Comparison of ENCODE assay signal across 14 cellular contexts in genomic region chr20:17646901-17647301, GRCh38. TPM values are rescaled to one million over a fixed set of nuclear protein-coding genes. Genes with fewer than 3 reads are reported as not detected.
A peak's percentile ranks its signal among the peaks of the same experiment; 100 is the strongest.
DNase-seq lines count a peak whose midpoint lies in the region; ATAC-seq, FAIRE-seq and TF ChIP-seq lines count a peak whose summit lies in the region.
"Had no signal": no experiment of that assay in that cellular context is flagged by ENCODE, and none has a peak within 500 bp of the region (broad histone marks: within the 10 kb centered on the region; RNA-seq: fewer than 3 reads in every experiment).

No MANE protein-coding gene starts in this region.

- TF ChIP-seq POLR2A in HepG2 (IDR thresholded peaks at IDR 0.05; ENCODE audit: insufficient read depth in 1 of 2, low read depth in 2 of 2, low read length in 2 of 2) (peak in 1 of 2 experiments; percentile 16; a peak in 1 of 4 replicates), vagina (IDR thresholded peaks at IDR 0.05) (no peak), breast epithelium (IDR thresholded peaks at IDR 0.05) (no peak)

- H3K27me3 ChIP-seq in mammary epithelial cell (ENCODE audit: insufficient read depth, low read length) (no peaks in the 10 kb centered on the region), HepG2 (ENCODE audit: control insufficient read depth in 1 of 2, insufficient read depth in 2 of 2, low read length in 2 of 2) (no peaks in the 10 kb centered on the region), vagina (no peaks in the 10 kb centered on the region), breast epithelium (no peaks in the 10 kb centered on the region)
- H3K27me3 ChIP-seq: SJSA1, testis had no signal

- H3K4me3 ChIP-seq in mammary epithelial cell (replicated peaks in 1 of 3; ENCODE audit: insufficient read depth in 1 of 3, low read depth in 2 of 3, low read length in 3 of 3) (no peak overlapping the region), HepG2 (replicated peaks in 1 of 3; ENCODE audit: insufficient read depth in 1 of 3, low read depth in 2 of 3, low read length in 3 of 3) (no peak overlapping the region), vagina (no peak overlapping the region), breast epithelium (no peak overlapping the region)
- H3K4me3 ChIP-seq: SJSA1, testis had no signal

- no peak for TF ChIP-seq RAD21 in HepG2 (CRISPR knock-in tag; IDR thresholded peaks at IDR 0.05)

- no peaks in the 10 kb centered on the region for H3K9me3 Mint-ChIP-seq in MCF 10A (ENCODE audit: unreplicated experiment)
- H3K9me3 Mint-ChIP-seq: activated CD4-positive, alpha-beta memory T cell treated with anti-CD3 and anti-CD28 coated beads for 36 hours had no signal

- BruUV-seq in MCF 10A (replicated peaks; lab: Mats Ljungman, UMichigan), result no TSS peak
- no TSS peak for BruUV-seq in mammary epithelial cell (replicated peaks; lab: Mats Ljungman, UMichigan)
- BruUV-seq in HepG2 (replicated peaks; lab: Mats Ljungman, UMichigan), result no TSS peak

- CTCF ChIA-PET in MCF 10A (lab: Yijun Ruan, JAX) (interaction anchor here (0.5 to 5.2 kb wide), 6 partner anchors 8 to 493 kb away, joined by 3 to 24 read pairs (median 4); no protein-coding TSS in a partner anchor), mammary epithelial cell (lab: Charles Lee; ENCODE audit: low non-redundant PET) (no interaction called here), RWPE1 (lab: Yijun Ruan, JAX) (no interaction called here), HepG2 (lab: Yijun Ruan, JAX; ENCODE audit: low intra/inter-chr PET ratio, low total read pairs) (no interaction called here)

- TF ChIP-seq CTCF in MCF 10A (IDR thresholded peaks at IDR 0.05; ENCODE audit: unreplicated experiment) (no peak), mammary epithelial cell (conservative IDR thresholded peaks at IDR 0.05 in 1 of 2, IDR thresholded peaks at IDR 0.05 in 1 of 2; ENCODE audit: extremely low read depth in 1 of 2, insufficient read depth in 1 of 2, low read depth in 1 of 2, low read length in 2 of 2) (no peak), RWPE1 (conservative IDR thresholded peaks at IDR 0.05; ENCODE audit: low read depth) (no peak), HepG2 (CRISPR knock-in tag; IDR thresholded peaks at IDR 0.05) (0 out of 2 replicates have a peak, but pooled peaks have one; percentile 15), vagina (IDR thresholded peaks at IDR 0.05) (no peak), breast epithelium (IDR thresholded peaks at IDR 0.05) (no peak)

- dilution Hi-C loops in mammary epithelial cell (cut with HindIII; ENCODE audit: low sequenced_read_pairs), result no loop called here

- FAIRE-seq in HepG2 (lab: Jason Lieb, UNC), result no peak
- FAIRE-seq: endothelial cell of umbilical vein had no signal

- 67% methylated on average over 4 of the region's 6 CpGs for WGBS in mammary epithelial cell (ENCODE audit: low coverage, missing lambda C conversion rate)
- 83% methylated on average over 6 of the region's 6 CpGs for WGBS in HepG2 (ENCODE audit: low lambda C conversion rate)

- no peaks in the 10 kb centered on the region for H3K4me1 Mint-ChIP-seq in MCF 10A (ENCODE audit: insufficient read depth, unreplicated experiment)

- H3K4me2 ChIP-seq in mammary epithelial cell (ENCODE audit: insufficient read depth, low read depth, low read length) (no peak overlapping the region), HepG2 (ENCODE audit: low read depth, low read length) (no peak overlapping the region)

- no peaks in the 10 kb centered on the region for H3K27me3 Mint-ChIP-seq in MCF 10A (ENCODE audit: insufficient read depth, unreplicated experiment)
- H3K27me3 Mint-ChIP-seq: activated CD4-positive, alpha-beta memory T cell treated with anti-CD3 and anti-CD28 coated beads for 36 hours had no signal

- DNase-seq in MCF 10A (ENCODE audit: unreplicated experiment) (no peak), mammary epithelial cell (no peak), RWPE1 (ENCODE audit: low spot score) (no peak), HepG2 (ENCODE audit: low spot score) (no peak), vagina (ENCODE audit: extremely low spot score in 2 of 2) (no peak), breast epithelium (ENCODE audit: low spot score in 2 of 2) (no peak), activated gamma-delta T cell treated with Interleukin-2 at 50 U/mL for 16 hours (no peak)
- no peak for DNase-seq in activated CD4-positive, alpha-beta T cell treated with anti-CD3 and anti-CD28 coated beads for 4 hours
- DNase-seq: activated CD4-positive, alpha-beta memory T cell treated with anti-CD3 and anti-CD28 coated beads for 36 hours; stimulated activated CD4-positive, alpha-beta T cell treated with anti-CD3 and anti-CD28 coated beads, Interleukin-4, amount 100 ng/mL, for 24 hours had no signal

- H3K79me2 ChIP-seq in mammary epithelial cell (ENCODE audit: insufficient read depth, low read length) (peaks cover 99% of the 10 kb centered on the region), HepG2 (ENCODE audit: insufficient read depth, low read length) (peaks cover 97% of the 10 kb centered on the region)

- H4K20me1 ChIP-seq in mammary epithelial cell (ENCODE audit: insufficient read depth, low read length) (no peaks in the 10 kb centered on the region), HepG2 (ENCODE audit: insufficient read depth, low read length) (peaks cover 92% of the 10 kb centered on the region)

- H3K27ac Mint-ChIP-seq in MCF 10A (ENCODE audit: low read depth, unreplicated experiment), result peak overlapping the region; percentile 54
- H3K27ac Mint-ChIP-seq: activated CD4-positive, alpha-beta memory T cell treated with anti-CD3 and anti-CD28 coated beads for 36 hours had no signal

- in situ Hi-C loops in mammary epithelial cell (cut with MboI; ENCODE audit: low sequenced_read_pairs in 2 of 2) (no loop called here), HepG2 (cut with HindIII; ENCODE audit: extremely low pct_ligation_motif_present, low pct_unique_long_range_greater_than_20kb) (no loop called here)

- peak; percentile 12 for ATAC-seq in HepG2

- H3K36me3 Mint-ChIP-seq in MCF 10A (ENCODE audit: insufficient read depth, unreplicated experiment), result peaks cover 21% of the 10 kb centered on the region
- H3K36me3 Mint-ChIP-seq: activated CD4-positive, alpha-beta memory T cell treated with anti-CD3 and anti-CD28 coated beads for 36 hours had no signal

- H3K9ac ChIP-seq in mammary epithelial cell (ENCODE audit: insufficient read depth, low read length) (no peak overlapping the region), HepG2 (ENCODE audit: insufficient read depth, low read depth, low read length) (no peak overlapping the region)

- peaks cover 8% of the 10 kb centered on the region for H3K36me3 ChIP-seq in mammary epithelial cell (ENCODE audit: insufficient read depth, low read length)
- H3K36me3 ChIP-seq in HepG2 (replicated peaks in 1 of 2; ENCODE audit: control insufficient read depth in 1 of 2, insufficient read depth in 2 of 2, low read length in 2 of 2), result peaks cover 42 to 74% of the 10 kb centered on the region in 2 experiments
- H3K36me3 ChIP-seq in vagina, result peaks cover 0 to 7% of the 10 kb centered on the region in 2 donors
- no peaks in the 10 kb centered on the region for H3K36me3 ChIP-seq in breast epithelium

- intact Hi-C loops in MCF 10A (cut with micrococcal nuclease) (no loop called here), mammary epithelial cell (cut with micrococcal nuclease) (no loop called here), HepG2 (cut with micrococcal nuclease; ENCODE audit: unreplicated experiment) (no loop called here), vagina (cut with DNase I) (no loop called here), breast epithelium (cut with DNase I; ENCODE audit: low total_unique reads) (no loop called here)

- TF ChIP-seq EP300 in HepG2 (IDR thresholded peaks at IDR 0.05; ENCODE audit: low read depth in 2 of 2, low read length in 2 of 2) (no peak), HepG2 (CRISPR knock-in tag; IDR thresholded peaks at IDR 0.05; ENCODE audit: borderline replicate concordance) (no peak)

- H3K9me3 ChIP-seq in mammary epithelial cell (replicated peaks; ENCODE audit: insufficient read depth, low read length) (no peaks in the 10 kb centered on the region), HepG2 (ENCODE audit: low read length) (no peaks in the 10 kb centered on the region), vagina (no peaks in the 10 kb centered on the region), breast epithelium (no peaks in the 10 kb centered on the region)
- H3K9me3 ChIP-seq: SJSA1, testis had no signal

- H3K4me1 ChIP-seq in mammary epithelial cell (ENCODE audit: insufficient read depth, low read length) (peaks cover 2% of the 10 kb centered on the region), HepG2 (ENCODE audit: insufficient read depth, low read length) (peaks cover 40% of the 10 kb centered on the region), vagina (peaks cover 70% of the 10 kb centered on the region), breast epithelium (peaks cover 5 to 7% of the 10 kb centered on the region in 2 donors)
- H3K4me1 ChIP-seq: SJSA1 had no signal

- H2AFZ ChIP-seq in mammary epithelial cell (ENCODE audit: low read depth, low read length), result no peak overlapping the region
- no peak overlapping the region for H2AFZ ChIP-seq in HepG2 (ENCODE audit: low read length)

- H3K27ac ChIP-seq in mammary epithelial cell (ENCODE audit: insufficient read depth, low read depth, low read length) (no peak overlapping the region), RWPE1 (peak overlapping the region; percentile 40), HepG2 (ENCODE audit: extremely low read length, insufficient read depth, low read length) (peak overlapping the region; percentile 21), vagina (peak overlapping the region; percentile 55), breast epithelium (peak overlapping the region in 1 of 2 donors; percentile 3)
- H3K27ac ChIP-seq: SJSA1, testis had no signal

- POLR2A ChIA-PET in MCF 10A (lab: Yijun Ruan, JAX) (interaction anchor here (2.6 kb wide), 1 partner anchor 76 kb away, joined by 9 read pairs; the partner anchor contains the start of gene DSTN), RWPE1 (lab: Yijun Ruan, JAX; ENCODE audit: low non-redundant PET) (no interaction called here), HepG2 (lab: Yijun Ruan, JAX) (interaction anchor here (0.9 to 1.6 kb wide), 3 partner anchors 13 to 292 kb away, joined by 3 to 5 read pairs (median 3); no protein-coding TSS in a partner anchor)

- no peak overlapping the region for H3K4me3 Mint-ChIP-seq in MCF 10A (ENCODE audit: unreplicated experiment)
- H3K4me3 Mint-ChIP-seq: activated CD4-positive, alpha-beta memory T cell treated with anti-CD3 and anti-CD28 coated beads for 36 hours had no signal

RNA-seq across cellular contexts. Expression of gene RRBP1, which starts 35.1 kb away (rescaled TPM):
- total RNA-seq in MCF 10A (2022), result 203 and 244 TPM in 2 replicates
- total RNA-seq in mammary epithelial cell, result 100 to 1,000 TPM in 1 of 2 donors, 10 to 100 TPM in 1; 85.2 to 230 TPM
- polyA plus RNA-seq in mammary epithelial cell, result 82.9 TPM
- 145 TPM for polyA minus RNA-seq in mammary epithelial cell
- total RNA-seq in HepG2 (2016; rRNA removed; fragmentation: Illumina TruSeq; extraction: Trizol), result 97.1 and 222 TPM in 2 replicates
- 35.1 and 38.1 TPM in 2 replicates for total RNA-seq in HepG2 (2016; cell fraction: cytosol; rRNA removed; fragmentation: Illumina TruSeq; extraction: Trizol; ENCODE audit: low read depth)
- total RNA-seq in HepG2 (2016; cell fraction: insoluble cytoplasmic fraction; rRNA removed; fragmentation: Illumina TruSeq; extraction: Trizol), result 75.4 and 223 TPM in 2 replicates
- 33.7 and 37.4 TPM in 2 replicates for total RNA-seq in HepG2 (2016; cell fraction: membrane; rRNA removed; fragmentation: Illumina TruSeq; extraction: Trizol)
- total RNA-seq in HepG2 (2016; cell fraction: nucleus; rRNA removed; fragmentation: Illumina TruSeq; extraction: Trizol), result 254 and 316 TPM in 2 replicates
- 150 and 195 TPM in 2 replicates for polyA plus RNA-seq in HepG2 (2011; rRNA removed)
- polyA plus RNA-seq in HepG2 (2011; cell fraction: cytosol; rRNA removed), result 97.1 and 99.8 TPM in 2 replicates
- polyA plus RNA-seq in HepG2 (2011; cell fraction: nucleus; rRNA removed), result 402 and 429 TPM in 2 replicates
- polyA plus RNA-seq in HepG2 (2012), result 190 and 218 TPM in 2 replicates
- polyA plus RNA-seq in HepG2 (2016; cell fraction: cytosol; fragmentation: Illumina TruSeq; extraction: Trizol; ENCODE audit: low read depth), result 14.1 and 14.3 TPM in 2 replicates
- 67.5 and 88.2 TPM in 2 replicates for polyA plus RNA-seq in HepG2 (2016; cell fraction: insoluble cytoplasmic fraction; fragmentation: Illumina TruSeq; extraction: Trizol; ENCODE audit: low read depth)
- 15.3 and 18.4 TPM in 2 replicates for polyA plus RNA-seq in HepG2 (2016; cell fraction: membrane; fragmentation: Illumina TruSeq; extraction: Trizol; ENCODE audit: low read depth)
- 548 and 573 TPM in 2 replicates for polyA plus RNA-seq in HepG2 (2016; cell fraction: nucleus; fragmentation: Illumina TruSeq; extraction: Trizol; ENCODE audit: insufficient read depth, low read depth)
- 18.3 and 157 TPM in 2 replicates for polyA minus RNA-seq in HepG2 (2011; rRNA and poly(A)+ RNA removed; ENCODE audit: low replicate concordance)
- 155 and 192 TPM in 2 replicates for polyA minus RNA-seq in HepG2 (2011; cell fraction: cytosol; rRNA and poly(A)+ RNA removed)
- 198 and 205 TPM in 2 replicates for polyA minus RNA-seq in HepG2 (2011; cell fraction: nucleus; rRNA and poly(A)+ RNA removed)
- 79.8 TPM for total RNA-seq in vagina
- total RNA-seq in breast epithelium, result 10 to 100 TPM; 49.8 to 92.4 (median 78.0) TPM

RNA-seq across cellular contexts. Expression of gene BANF2, which starts 52.9 kb away (rescaled TPM):
- total RNA-seq in MCF 10A (2022) (not detected in 2 replicates), mammary epithelial cell (not detected), HepG2 (2016; rRNA removed; fragmentation: Illumina TruSeq; extraction: Trizol) (0.35 TPM in 1 of 2 replicates, not detected in the other), vagina (not detected), breast epithelium (not detected)
- polyA plus RNA-seq in mammary epithelial cell (not detected), HepG2 (2011; rRNA removed) (not detected in 2 replicates)
- not detected for polyA minus RNA-seq in mammary epithelial cell
- 0.53 TPM in 1 of 2 replicates, not detected in the other for total RNA-seq in HepG2 (2016; cell fraction: cytosol; rRNA removed; fragmentation: Illumina TruSeq; extraction: Trizol; ENCODE audit: low read depth)
- total RNA-seq in HepG2 (2016; cell fraction: insoluble cytoplasmic fraction; rRNA removed; fragmentation: Illumina TruSeq; extraction: Trizol), result not detected in 2 replicates
- not detected in 2 replicates for total RNA-seq in HepG2 (2016; cell fraction: membrane; rRNA removed; fragmentation: Illumina TruSeq; extraction: Trizol)
- not detected in 2 replicates for total RNA-seq in HepG2 (2016; cell fraction: nucleus; rRNA removed; fragmentation: Illumina TruSeq; extraction: Trizol)
- not detected in 2 replicates for polyA plus RNA-seq in HepG2 (2011; cell fraction: cytosol; rRNA removed)
- not detected in 2 replicates for polyA plus RNA-seq in HepG2 (2011; cell fraction: nucleus; rRNA removed)
- polyA plus RNA-seq in HepG2 (2012), result not detected in 2 replicates
- not detected in 2 replicates for polyA plus RNA-seq in HepG2 (2016; cell fraction: cytosol; fragmentation: Illumina TruSeq; extraction: Trizol; ENCODE audit: low read depth)
- polyA plus RNA-seq in HepG2 (2016; cell fraction: insoluble cytoplasmic fraction; fragmentation: Illumina TruSeq; extraction: Trizol; ENCODE audit: low read depth), result not detected in 2 replicates
- not detected in 2 replicates for polyA plus RNA-seq in HepG2 (2016; cell fraction: membrane; fragmentation: Illumina TruSeq; extraction: Trizol; ENCODE audit: low read depth)
- polyA plus RNA-seq in HepG2 (2016; cell fraction: nucleus; fragmentation: Illumina TruSeq; extraction: Trizol; ENCODE audit: insufficient read depth, low read depth), result not detected in 2 replicates
- polyA minus RNA-seq in HepG2 (2011; rRNA and poly(A)+ RNA removed; ENCODE audit: low replicate concordance), result not detected in 2 replicates
- polyA minus RNA-seq in HepG2 (2011; cell fraction: cytosol; rRNA and poly(A)+ RNA removed), result not detected in 2 replicates
- polyA minus RNA-seq in HepG2 (2011; cell fraction: nucleus; rRNA and poly(A)+ RNA removed), result not detected in 2 replicates
- total RNA-seq: activated CD4-positive, alpha-beta memory T cell treated with anti-CD3 and anti-CD28 coated beads for 36 hours; endothelial cell of umbilical vein; H4; SJSA1 had no signal
- polyA plus RNA-seq: endothelial cell of umbilical vein had no signal
